Comparison of ENCODE assay signal across 36 cellular contexts in genomic region chr18:26563024-26563423, GRCh38.
"Had no signal": no experiment of that assay in that cellular context is flagged by ENCODE, and none has a peak within 500 bp of the region (broad histone marks: within the 10 kb centered on the region; RNA-seq: fewer than 3 reads in every experiment).

No MANE protein-coding gene starts in this region.

- H3K27ac ChIP-seq: KMS-11 had no signal

- H3K36me3 ChIP-seq: MG63 had no signal

- H3K4me2 ChIP-seq: KMS-11 had no signal

- H3K4me3 ChIP-seq: MG63 had no signal

- H3K27me3 ChIP-seq: MG63 had no signal

- H3K9ac ChIP-seq: KMS-11 had no signal

- DNase-seq: Karpas-422, Kasumi-1, MG63, MM.1S, MV-4-11, NCI-H1048, NCI-H1092, NCI-H1092 treated with DMSO at 0.1 percent for 48 hours, NCI-H1105, NCI-H1105 treated with DMSO at 0.1 percent for 48 hours, NCI-H1417, NCI-H1417 treated with DMSO at 0.1 percent for 48 hours, NCI-H1436, NCI-H1436 treated with DMSO at 0.1 percent for 48 hours, NCI-H146, NCI-H1694, NCI-H1694 treated with DMSO at 0.1 percent for 48 hours, NCI-H187, NCI-H187 treated with DMSO at 0.1 percent for 48 hours, NCI-H1930, NCI-H2029, NCI-H2029 treated with DMSO at 0.1 percent for 48 hours, NCI-H2081, NCI-H2081 treated with DMSO at 0.1 percent for 48 hours, NCI-H2107, NCI-H2171, NCI-H2171 treated with DMSO at 0.1 percent for 48 hours, NCI-H2227 treated with DMSO at 0.1 percent for 48 hours, NCI-H226, NCI-H345, NCI-H446, NCI-H446 treated with DMSO at 0.1 percent for 48 hours, NCI-H510A, NCI-H510A treated with DMSO at 0.1 percent for 48 hours, NCI-H524 had no signal

- H3K9me3 ChIP-seq: MG63 had no signal
